ENCODE assay signal across 19 cellular contexts in genomic region chr20:46751856-46752255, GRCh38. TPM values are rescaled to one million over a fixed set of nuclear protein-coding genes. Genes with fewer than 3 reads are reported as not detected.
DNase-seq lines count a peak whose midpoint lies in the region; ATAC-seq and TF ChIP-seq lines count a peak whose summit lies in the region.
"Had no signal": no experiment of that assay in that cellular context is flagged by ENCODE, and none has a peak within 500 bp of the region (broad histone marks: within the 10 kb centered on the region; RNA-seq: fewer than 3 reads in every experiment).

No MANE protein-coding gene starts in this region.

- H3K36me3 ChIP-seq in ACC112 (ENCODE audit: insufficient read depth, low read length): no peaks in the 10 kb centered on the region
- H3K36me3 ChIP-seq: gastrocnemius medialis, suprapubic skin had no signal

- no peak overlapping the region for H2AFZ ChIP-seq in ACC112 (ENCODE audit: low read length, unreplicated experiment)

- no peak for TF ChIP-seq CTCF in fibroblast of the aortic adventitia (IDR thresholded peaks at IDR 0.05; ENCODE audit: insufficient read depth, low read length)

- H3K79me2 ChIP-seq in ACC112 (ENCODE audit: control insufficient read depth, insufficient read depth, low read length, unreplicated experiment): no peaks in the 10 kb centered on the region

- DNase-seq in GOT3 (lab: John Stamatoyannopoulos, UW) (peak; percentile 77), RPMI7951 (ENCODE audit: low read depth) (peak; percentile 90), fibroblast of the aortic adventitia (ENCODE audit: low read depth) (peak; percentile 45), SKM-1 (lab: John Stamatoyannopoulos, UW; ENCODE audit: unreplicated experiment) (no peak), DMS114 treated with DMSO at 0.1 percent for 48 hours (lab: John Stamatoyannopoulos, UW; ENCODE audit: unreplicated experiment) (no peak)
- DNase-seq in activated CD4-positive, alpha-beta T cell treated with anti-CD3 and anti-CD28 coated beads for 1 hour: no peak
- DNase-seq: central memory CD4-positive, alpha-beta T cell; endodermal cell; gastrocnemius medialis; HCEC 1CT; immature natural killer cell; mammary epithelial cell; NCI-H510A; nephron progenitor cell had no signal

- peaks cover 15% of the 10 kb centered on the region for H3K4me1 ChIP-seq in ACC112 (ENCODE audit: control insufficient read depth, insufficient read depth, low read length, unreplicated experiment)
- H3K4me1 ChIP-seq: gastrocnemius medialis had no signal

- H3K4me3 ChIP-seq in ACC112 (ENCODE audit: low read depth, low read length): peak overlapping the region; percentile 54
- no peak overlapping the region for H3K4me3 ChIP-seq in fibroblast of the aortic adventitia (ENCODE audit: low read depth, low read length)
- H3K4me3 ChIP-seq: gastrocnemius medialis, suprapubic skin had no signal

- no peak overlapping the region for H3K27ac ChIP-seq in ACC112 (ENCODE audit: low read depth, low read length)
- H3K27ac ChIP-seq: gastrocnemius medialis, suprapubic skin had no signal

- ATAC-seq in GM18520 (IDR thresholded peaks at IDR 0.05; ENCODE audit: unreplicated experiment): no peak

- no peaks in the 10 kb centered on the region for H3K27me3 ChIP-seq in ACC112 (ENCODE audit: insufficient read depth, low read length)
- H3K27me3 ChIP-seq: suprapubic skin had no signal

RNA-seq across cellular contexts. Expression of gene SLC2A10, which starts 42.4 kb away (rescaled TPM):
- total RNA-seq in RPMI7951 (2014; rRNA removed; shearing (Covaris generic)): 20.4 and 23.4 TPM in 2 replicates
- 37.4 and 43.4 TPM in 2 replicates for total RNA-seq in fibroblast of the aortic adventitia (ENCODE audit: low replicate concordance)
- total RNA-seq: activated CD4-positive, alpha-beta T cell treated with anti-CD3 and anti-CD28 coated beads, Interleukin-2, amount 10 ng/mL, durations not matched to agents 24 days and 14 days; T-helper 17 cell had no signal

Comparison
In these comparisons a context has a peak if more than half of its experiments do, and no peak if none do; other contexts are left out.
1. DNase-seq: peak in GOT3 (single experiment), RPMI7951 (single experiment) and fibroblast of the aortic adventitia (single experiment); none in SKM-1 (single experiment), DMS114 treated with DMSO at 0.1 percent for 48 hours (single experiment) and activated CD4-positive, alpha-beta T cell treated with anti-CD3 and anti-CD28 coated beads for 1 hour (single experiment).